Comparison of ENCODE assay signal across 1 cellular context in the genomic region with DNA sequence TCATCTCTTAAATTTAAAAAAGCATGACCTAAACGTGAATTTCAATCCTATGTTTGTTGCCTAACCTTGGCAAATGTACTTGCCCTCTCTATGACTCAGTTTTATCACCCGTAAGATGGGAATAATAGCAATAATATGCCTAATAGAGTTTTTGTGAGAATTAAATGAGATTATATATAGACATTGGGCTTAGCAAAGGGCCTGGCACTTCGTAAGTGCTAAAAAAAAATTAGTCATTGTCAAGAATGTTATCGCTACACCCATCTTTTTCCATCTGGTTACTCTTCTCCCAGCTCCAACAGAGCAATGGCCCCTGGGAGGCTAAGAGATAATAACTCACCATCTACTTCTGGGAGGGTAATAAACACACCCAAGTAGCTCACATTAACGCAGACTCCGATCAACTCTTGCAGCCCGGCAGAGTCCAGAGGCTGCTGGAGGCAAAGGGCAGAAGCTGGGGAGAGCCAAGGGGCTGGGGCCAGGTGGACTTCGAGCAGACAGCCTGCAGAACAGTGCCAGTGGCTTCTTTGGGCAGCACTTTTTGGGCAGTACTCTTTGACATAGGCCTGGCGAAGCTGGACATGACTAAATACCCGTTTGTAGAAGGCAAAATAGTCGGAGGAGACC.
TF ChIP-seq lines count a peak whose summit lies in the region.

No MANE protein-coding gene starts in this region.

TF ChIP-seq in IMR-90, 13 proteins besides CTCF, POLR2A, EP300 and RAD21 (continued from another document):
- TF ChIP-seq, protein P1, sequence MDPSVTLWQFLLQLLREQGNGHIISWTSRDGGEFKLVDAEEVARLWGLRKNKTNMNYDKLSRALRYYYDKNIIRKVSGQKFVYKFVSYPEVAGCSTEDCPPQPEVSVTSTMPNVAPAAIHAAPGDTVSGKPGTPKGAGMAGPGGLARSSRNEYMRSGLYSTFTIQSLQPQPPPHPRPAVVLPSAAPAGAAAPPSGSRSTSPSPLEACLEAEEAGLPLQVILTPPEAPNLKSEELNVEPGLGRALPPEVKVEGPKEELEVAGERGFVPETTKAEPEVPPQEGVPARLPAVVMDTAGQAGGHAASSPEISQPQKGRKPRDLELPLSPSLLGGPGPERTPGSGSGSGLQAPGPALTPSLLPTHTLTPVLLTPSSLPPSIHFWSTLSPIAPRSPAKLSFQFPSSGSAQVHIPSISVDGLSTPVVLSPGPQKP (IDR thresholded peaks at IDR 0.05; ENCODE audit: borderline replicate concordance, low read depth, low read length) = no peak
- TF ChIP-seq RFX5 (IDR thresholded peaks at IDR 0.05; ENCODE audit: low read depth, low read length) (no peak), BHLHE40 (IDR thresholded peaks at IDR 0.05; ENCODE audit: low read depth, low read length) (no peak), FOS (IDR thresholded peaks at IDR 0.05; ENCODE audit: low read depth, low read length) (no peak), NFE2L2 (IDR thresholded peaks at IDR 0.05; ENCODE audit: low read depth, low read length) (no peak), CEBPB (IDR thresholded peaks at IDR 0.05; ENCODE audit: low read depth, low read length) (no peak), MXI1 (IDR thresholded peaks at IDR 0.05; ENCODE audit: borderline replicate concordance, low read depth, low read length) (no peak)
